Comparison of ENCODE assay signal across 11 cellular contexts in genomic region chr11:20155683-20156279, GRCh38. TPM values are rescaled to one million over a fixed set of nuclear protein-coding genes. Genes with fewer than 3 reads are reported as not detected.
A peak's percentile ranks its signal among the peaks of the same experiment; 100 is the strongest.
DNase-seq lines count a peak whose midpoint lies in the region; ATAC-seq, FAIRE-seq and TF ChIP-seq lines count a peak whose summit lies in the region.
"Had no signal": no experiment of that assay in that cellular context is flagged by ENCODE, and none has a peak within 500 bp of the region (broad histone marks: within the 10 kb centered on the region; RNA-seq: fewer than 3 reads in every experiment).

No MANE protein-coding gene starts in this region.

- no peak overlapping the region for H3K14ac ChIP-seq in mesenchymal stem cell (ENCODE audit: low read length in 2 of 2)

- peak overlapping the region; percentile 16 to 46 (median 38); a peak in 4 of 6 replicates for H3K4me3 ChIP-seq in HepG2 (replicated peaks in 1 of 3; ENCODE audit: insufficient read depth in 1 of 3, low read depth in 2 of 3, low read length in 3 of 3)
- H3K4me3 ChIP-seq in right lobe of liver: no peak overlapping the region
- no peak overlapping the region for H3K4me3 ChIP-seq in mesenchymal stem cell (ENCODE audit: insufficient read depth in 1 of 2, low read depth in 1 of 2, low read length in 2 of 2)
- H3K4me3 ChIP-seq in upper lobe of right lung: peak overlapping the region; percentile 30
- H3K4me3 ChIP-seq in dorsolateral prefrontal cortex: peak overlapping the region in 1 of 59 donors; percentile 23

- H3K36me3 Mint-ChIP-seq in activated naive CD8-positive, alpha-beta T cell treated with anti-CD3 and anti-CD28 coated beads, Interleukin-2, amount 10 ng/mL, durations not matched to agents 7 days and 5 days: peaks cover 7% of the 10 kb centered on the region

- TF ChIP-seq POLR2A in HepG2 (IDR thresholded peaks at IDR 0.05; ENCODE audit: insufficient read depth in 1 of 2, low read depth in 2 of 2, low read length in 2 of 2) (no peak), right lobe of liver (IDR thresholded peaks at IDR 0.05) (no peak)

- H3K79me2 ChIP-seq in HepG2 (ENCODE audit: insufficient read depth, low read length): no peaks in the 10 kb centered on the region

- WGBS in HepG2 (ENCODE audit: low lambda C conversion rate): 35% methylated on average over 16 of the region's 19 CpGs
- 7% methylated on average over 11 of the region's 19 CpGs for WGBS in right lobe of liver (ENCODE audit: insufficient coverage, low coverage, low lambda C conversion rate, missing lambda C conversion rate)
- WGBS in mesenchymal stem cell: 2% methylated on average over 16 of the region's 19 CpGs

- POLR2A ChIA-PET in HepG2 (lab: Yijun Ruan, JAX): no interaction called here
- POLR2A ChIA-PET in activated naive CD8-positive, alpha-beta T cell treated with anti-CD3 and anti-CD28 coated beads, Interleukin-2, amount 10 ng/mL, durations not matched to agents 7 days and 5 days (lab: Charles Lee): no interaction called here

- H3K27ac ChIP-seq in HepG2 (ENCODE audit: extremely low read length, insufficient read depth, low read length) (no peak overlapping the region), right lobe of liver (no peak overlapping the region), mesenchymal stem cell (ENCODE audit: low read length, poor library complexity, severe bottlenecking) (no peak overlapping the region), upper lobe of right lung (no peak overlapping the region), dorsolateral prefrontal cortex (no peak overlapping the region)
- H3K27ac ChIP-seq: heart left ventricle had no signal

- no peak overlapping the region for H2BK120ac ChIP-seq in mesenchymal stem cell (ENCODE audit: low read depth, low read length)

- no TSS peak for BruUV-seq in HepG2 (replicated peaks; lab: Mats Ljungman, UMichigan)

- ATAC-seq in HepG2: peak; percentile 59
- ATAC-seq in right lobe of liver: no peak
- ATAC-seq in activated naive CD8-positive, alpha-beta T cell treated with anti-CD3 and anti-CD28 coated beads, Interleukin-2, amount 10 ng/mL, durations not matched to agents 7 days and 5 days (ENCODE audit: low read depth): no peak
- ATAC-seq in upper lobe of right lung: no peak
- ATAC-seq: PC-3 had no signal

- H3K18ac ChIP-seq in mesenchymal stem cell (ENCODE audit: low read depth in 1 of 2, low read length in 2 of 2): no peak overlapping the region

- H3K36me3 ChIP-seq in HepG2 (replicated peaks in 1 of 2; ENCODE audit: control insufficient read depth in 1 of 2, insufficient read depth in 2 of 2, low read length in 2 of 2) (no peaks in the 10 kb centered on the region), right lobe of liver (no peaks in the 10 kb centered on the region), mesenchymal stem cell (ENCODE audit: control insufficient read depth in 1 of 2, insufficient read depth in 2 of 2, low read depth in 1 of 2, low read length in 2 of 2) (peaks cover 0 to 3% of the 10 kb centered on the region in 2 experiments), upper lobe of right lung (no peaks in the 10 kb centered on the region)
- H3K36me3 ChIP-seq: heart left ventricle had no signal

- in situ Hi-C loops in HepG2 (cut with HindIII; ENCODE audit: extremely low pct_ligation_motif_present, low pct_unique_long_range_greater_than_20kb): no loop called here

- H3K4ac ChIP-seq in mesenchymal stem cell (ENCODE audit: low read depth in 1 of 2, low read length in 2 of 2): no peak overlapping the region

- no peak for TF ChIP-seq CTCF in HepG2 (CRISPR knock-in tag; IDR thresholded peaks at IDR 0.05)
- TF ChIP-seq CTCF in right lobe of liver (IDR thresholded peaks at IDR 0.05): no peak
- TF ChIP-seq CTCF in upper lobe of right lung (IDR thresholded peaks at IDR 0.05): no peak
- TF ChIP-seq CTCF in dorsolateral prefrontal cortex (IDR thresholded peaks at IDR 0.05 in 54 of 56, conservative IDR thresholded peaks at IDR 0.05 in 2 of 56; ENCODE audit: low read depth in 1 of 56, partially characterized antibody in 56 of 56): no peak

- no peaks in the 10 kb centered on the region for H3K9me3 ChIP-seq in HepG2 (ENCODE audit: low read length)
- H3K9me3 ChIP-seq in right lobe of liver: no peaks in the 10 kb centered on the region
- H3K9me3 ChIP-seq in mesenchymal stem cell (ENCODE audit: control insufficient read depth, low read length): peaks cover 5% of the 10 kb centered on the region
- no peaks in the 10 kb centered on the region for H3K9me3 ChIP-seq in upper lobe of right lung
- H3K9me3 ChIP-seq: heart left ventricle had no signal

- H3K4me2 ChIP-seq in HepG2 (ENCODE audit: low read depth, low read length) (peak overlapping the region; percentile 49), mesenchymal stem cell (ENCODE audit: low read length, poor library complexity, severe bottlenecking) (peak overlapping the region; percentile 68)

- H2BK12ac ChIP-seq in mesenchymal stem cell (ENCODE audit: low read length in 2 of 2): no peak overlapping the region

- TF ChIP-seq EP300 in HepG2 (IDR thresholded peaks at IDR 0.05; ENCODE audit: low read depth in 2 of 2, low read length in 2 of 2): no peak
- no peak for TF ChIP-seq EP300 in HepG2 (CRISPR knock-in tag; IDR thresholded peaks at IDR 0.05; ENCODE audit: borderline replicate concordance)

- H2BK5ac ChIP-seq in mesenchymal stem cell (ENCODE audit: low read depth, low read length, poor library complexity, severe bottlenecking): no peak overlapping the region

- no peak overlapping the region for H2AFZ ChIP-seq in HepG2 (ENCODE audit: low read length)
- H2AFZ ChIP-seq in mesenchymal stem cell (ENCODE audit: low read depth, low read length): no peak overlapping the region

- no peak for TF ChIP-seq RAD21 in HepG2 (CRISPR knock-in tag; IDR thresholded peaks at IDR 0.05)

- H3K27ac Mint-ChIP-seq in activated naive CD8-positive, alpha-beta T cell treated with anti-CD3 and anti-CD28 coated beads, Interleukin-2, amount 10 ng/mL, durations not matched to agents 7 days and 5 days: no peak overlapping the region

- intact Hi-C loops in HepG2 (cut with micrococcal nuclease; ENCODE audit: unreplicated experiment): no loop called here
- intact Hi-C loops in right lobe of liver (cut with DNase I): no loop called here
- intact Hi-C loops in upper lobe of right lung (cut with DNase I): no loop called here
- intact Hi-C loops in dorsolateral prefrontal cortex (cut with DNase I): no loop called here

- no peak overlapping the region for H4K91ac ChIP-seq in mesenchymal stem cell (ENCODE audit: low read length)

- H4K20me1 ChIP-seq in HepG2 (ENCODE audit: insufficient read depth, low read length): no peaks in the 10 kb centered on the region

- H3K27me3 Mint-ChIP-seq in activated naive CD8-positive, alpha-beta T cell treated with anti-CD3 and anti-CD28 coated beads, Interleukin-2, amount 10 ng/mL, durations not matched to agents 7 days and 5 days: peaks cover 53% of the 10 kb centered on the region

- no peak for FAIRE-seq in HepG2 (lab: Jason Lieb, UNC)

- DNase-seq in HepG2 (ENCODE audit: low spot score) (no peak), right lobe of liver (no peak), mesenchymal stem cell (no peak), upper lobe of right lung (no peak), dorsolateral prefrontal cortex (no peak), NCI-H2107 treated with DMSO at 0.1 percent for 48 hours (lab: John Stamatoyannopoulos, UW; ENCODE audit: unreplicated experiment) (no peak), 8988T (no peak)
- no peak for DNase-seq in activated naive CD8-positive, alpha-beta T cell treated with anti-CD3 and anti-CD28 coated beads, Interleukin-2, amount 10 ng/mL, durations not matched to agents 7 days and 5 days
- DNase-seq: heart left ventricle, PC-3 had no signal

- H3K4me3 Mint-ChIP-seq in activated naive CD8-positive, alpha-beta T cell treated with anti-CD3 and anti-CD28 coated beads, Interleukin-2, amount 10 ng/mL, durations not matched to agents 7 days and 5 days: peak overlapping the region; percentile 65

- peaks cover 11% of the 10 kb centered on the region for H3K9me3 Mint-ChIP-seq in activated naive CD8-positive, alpha-beta T cell treated with anti-CD3 and anti-CD28 coated beads, Interleukin-2, amount 10 ng/mL, durations not matched to agents 7 days and 5 days

- peaks cover 12% of the 10 kb centered on the region for H3K4me1 Mint-ChIP-seq in activated naive CD8-positive, alpha-beta T cell treated with anti-CD3 and anti-CD28 coated beads, Interleukin-2, amount 10 ng/mL, durations not matched to agents 7 days and 5 days

- H3K23ac ChIP-seq in mesenchymal stem cell (ENCODE audit: low read length in 2 of 2): no peak overlapping the region

- no peaks in the 10 kb centered on the region for H3K79me1 ChIP-seq in mesenchymal stem cell (replicated peaks; ENCODE audit: low read length, poor library complexity, severe bottlenecking)

- CTCF ChIA-PET in HepG2 (lab: Yijun Ruan, JAX; ENCODE audit: low intra/inter-chr PET ratio, low total read pairs): no interaction called here

- H3K4me1 ChIP-seq in HepG2 (ENCODE audit: insufficient read depth, low read length) (no peaks in the 10 kb centered on the region), right lobe of liver (peaks cover 0 to 8% (median 3%) of the 10 kb centered on the region in 4 donors), mesenchymal stem cell (ENCODE audit: control insufficient read depth, insufficient read depth, low read depth, low read length) (peaks cover 13% of the 10 kb centered on the region), upper lobe of right lung (peaks cover 9% of the 10 kb centered on the region)

- no peak overlapping the region for H3K9ac ChIP-seq in HepG2 (ENCODE audit: insufficient read depth, low read depth, low read length)
- H3K9ac ChIP-seq in mesenchymal stem cell (ENCODE audit: low read length): no peak overlapping the region

- H3K27me3 ChIP-seq in HepG2 (ENCODE audit: control insufficient read depth in 1 of 2, insufficient read depth in 2 of 2, low read length in 2 of 2) (peaks cover 11 to 68% of the 10 kb centered on the region in 2 experiments), right lobe of liver (peaks cover 13 to 39% of the 10 kb centered on the region in 2 donors), mesenchymal stem cell (ENCODE audit: control insufficient read depth in 1 of 2, insufficient read depth in 1 of 2, low read length in 2 of 2) (peaks cover 61 to 73% of the 10 kb centered on the region in 2 experiments), upper lobe of right lung (peaks cover 76% of the 10 kb centered on the region), dorsolateral prefrontal cortex (peaks cover 10 to 90% (median 59%) of the 10 kb centered on the region in 45 donors)

- no peak overlapping the region for H2BK15ac ChIP-seq in mesenchymal stem cell (ENCODE audit: low read depth, poor library complexity, severe bottlenecking)

- no peak overlapping the region for H2AK5ac ChIP-seq in mesenchymal stem cell (ENCODE audit: low read length, severe bottlenecking)

- no peak overlapping the region for H4K8ac ChIP-seq in mesenchymal stem cell (ENCODE audit: low read length)

RNA-seq across cellular contexts. Expression of gene DBX1, which starts 4.5 kb away (rescaled TPM):
- total RNA-seq in HepG2 (2016; rRNA removed; fragmentation: Illumina TruSeq; extraction: Trizol) (not detected in 2 replicates), right lobe of liver (not detected), upper lobe of right lung (not detected), dorsolateral prefrontal cortex (not detected)
- total RNA-seq in HepG2 (2016; cell fraction: cytosol; rRNA removed; fragmentation: Illumina TruSeq; extraction: Trizol; ENCODE audit: low read depth): not detected in 2 replicates
- total RNA-seq in HepG2 (2016; cell fraction: insoluble cytoplasmic fraction; rRNA removed; fragmentation: Illumina TruSeq; extraction: Trizol): not detected in 2 replicates
- total RNA-seq in HepG2 (2016; cell fraction: membrane; rRNA removed; fragmentation: Illumina TruSeq; extraction: Trizol): not detected in 2 replicates
- total RNA-seq in HepG2 (2016; cell fraction: nucleus; rRNA removed; fragmentation: Illumina TruSeq; extraction: Trizol): not detected in 2 replicates
- not detected in 2 replicates for polyA plus RNA-seq in HepG2 (2011; rRNA removed)
- polyA plus RNA-seq in HepG2 (2011; cell fraction: cytosol; rRNA removed): not detected in 2 replicates
- polyA plus RNA-seq in HepG2 (2011; cell fraction: nucleus; rRNA removed): not detected in 2 replicates
- not detected in 2 replicates for polyA plus RNA-seq in HepG2 (2012)
- not detected in 2 replicates for polyA plus RNA-seq in HepG2 (2016; cell fraction: cytosol; fragmentation: Illumina TruSeq; extraction: Trizol; ENCODE audit: low read depth)
- not detected in 2 replicates for polyA plus RNA-seq in HepG2 (2016; cell fraction: insoluble cytoplasmic fraction; fragmentation: Illumina TruSeq; extraction: Trizol; ENCODE audit: low read depth)
- not detected in 2 replicates for polyA plus RNA-seq in HepG2 (2016; cell fraction: membrane; fragmentation: Illumina TruSeq; extraction: Trizol; ENCODE audit: low read depth)
- polyA plus RNA-seq in HepG2 (2016; cell fraction: nucleus; fragmentation: Illumina TruSeq; extraction: Trizol; ENCODE audit: insufficient read depth, low read depth): not detected in 2 replicates
- polyA minus RNA-seq in HepG2 (2011; rRNA and poly(A)+ RNA removed; ENCODE audit: low replicate concordance): not detected in 2 replicates
- not detected in 2 replicates for polyA minus RNA-seq in HepG2 (2011; cell fraction: cytosol; rRNA and poly(A)+ RNA removed)
- not detected in 2 replicates for polyA minus RNA-seq in HepG2 (2011; cell fraction: nucleus; rRNA and poly(A)+ RNA removed)
- not detected for total RNA-seq in activated naive CD8-positive, alpha-beta T cell treated with anti-CD3 and anti-CD28 coated beads, Interleukin-2, amount 10 ng/mL, durations not matched to agents 7 days and 5 days
- not detected for polyA plus RNA-seq in mesenchymal stem cell (2013, experiment 1 of 2)
- not detected for polyA plus RNA-seq in mesenchymal stem cell (2013, experiment 2 of 2)
- total RNA-seq: dermis microvascular lymphatic vessel endothelial cell, heart left ventricle, PC-3 had no signal
- polyA plus RNA-seq: heart left ventricle had no signal

Comparison
In these comparisons a context has a peak if more than half of its experiments do, and no peak if none do; other contexts are left out.
1. H3K4me3 ChIP-seq: peak in HepG2 (3 of 3) and upper lobe of right lung (single experiment); none in right lobe of liver (0 of 3) and mesenchymal stem cell (0 of 2).